8 cellular contexts compared by ENCODE assay signal in the genomic region with DNA sequence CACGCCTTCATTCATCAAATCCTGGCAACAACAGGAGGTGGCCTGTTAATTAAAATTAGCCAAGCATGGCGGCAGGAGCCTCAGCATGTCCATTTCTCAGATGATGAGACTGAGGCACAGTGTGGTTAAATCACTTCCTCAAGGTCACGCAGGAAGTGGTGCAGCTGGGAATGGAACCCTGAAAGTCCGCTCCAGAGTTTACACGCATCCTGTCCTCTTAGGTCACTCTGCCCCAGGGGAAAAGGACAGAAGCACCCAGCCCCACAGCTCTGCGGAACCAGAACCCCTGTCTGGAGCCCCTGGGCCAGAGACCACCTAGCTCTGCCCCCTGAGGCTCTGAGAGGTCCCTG. TPM values are rescaled to one million over a fixed set of nuclear protein-coding genes. Genes with fewer than 3 reads are reported as not detected.
DNase-seq lines count a peak whose midpoint lies in the region; ATAC-seq, FAIRE-seq and TF ChIP-seq lines count a peak whose summit lies in the region.

No MANE protein-coding gene starts in this region.

- H2BK12ac ChIP-seq in mesenchymal stem cell (ENCODE audit: low read length in 2 of 2) = peak overlapping the region in 1 of 2 experiments; percentile 38

- no peak for TF ChIP-seq CTCF in GM12878 (IDR thresholded peaks at IDR 0.05 in 2 of 3, conservative IDR thresholded peaks at IDR 0.05 in 1 of 3; ENCODE audit: control insufficient read depth in 2 of 3, extremely low read depth in 1 of 3, insufficient read depth in 1 of 3, low read depth in 3 of 3, low read length in 3 of 3)
- no peak for TF ChIP-seq CTCF in tibial nerve (IDR thresholded peaks at IDR 0.05)

- no peaks in the 10 kb centered on the region for H4K20me1 ChIP-seq in GM12878 (ENCODE audit: control insufficient read depth, insufficient read depth)

- H4K91ac ChIP-seq in mesenchymal stem cell (ENCODE audit: low read length) = peak overlapping the region; percentile 84

- H3K36me3 ChIP-seq in GM12878 (ENCODE audit: control insufficient read depth in 2 of 2, insufficient read depth in 2 of 2, low read length in 1 of 2) (no peaks in the 10 kb centered on the region), mesenchymal stem cell (ENCODE audit: control insufficient read depth in 1 of 2, insufficient read depth in 2 of 2, low read depth in 1 of 2, low read length in 2 of 2) (no peaks in the 10 kb centered on the region), tibial nerve (no peaks in the 10 kb centered on the region)

- no peak for TF ChIP-seq POLR2A in GM12878 (IDR thresholded peaks at IDR 0.05; ENCODE audit: low read depth, low read length)
- no peak for TF ChIP-seq POLR2A in tibial nerve (IDR thresholded peaks at IDR 0.05)

- H3K4me2 ChIP-seq in GM12878 (ENCODE audit: control insufficient read depth, insufficient read depth) (peak overlapping the region; percentile 76), mesenchymal stem cell (ENCODE audit: low read length, poor library complexity, severe bottlenecking) (no peak overlapping the region)

- POLR2A ChIA-PET in GM12878 (lab: Charles Lee) = interaction anchor here (1.2 kb wide), 1 partner anchor 151 kb away, joined by 3 read pairs; no protein-coding TSS in a partner anchor
- POLR2A ChIA-PET in activated CD4-positive, alpha-beta T cell treated with anti-CD3 and anti-CD28 coated beads, Interleukin-2, amount 10 ng/mL, durations not matched to agents 7 days and 5 days (lab: Charles Lee) = no interaction called here

- no peaks in the 10 kb centered on the region for H3K9me3 ChIP-seq in GM12878 (replicated peaks; ENCODE audit: control insufficient read depth, insufficient read depth, low read length)
- H3K9me3 ChIP-seq in mesenchymal stem cell (ENCODE audit: control insufficient read depth, low read length) = no peaks in the 10 kb centered on the region
- H3K9me3 ChIP-seq in tibial nerve = no peaks in the 10 kb centered on the region

- ATAC-seq in GM12878 = peak; percentile 80

- H3K23ac ChIP-seq in mesenchymal stem cell (ENCODE audit: low read length in 2 of 2) = no peak overlapping the region

- peaks cover 16% of the 10 kb centered on the region for H3K27me3 Mint-ChIP-seq in activated T-helper 2 cell treated with anti-CD3 and anti-CD28 coated beads, Interferon-gamma antibody, Interleukin-2, Interleukin-4, amounts not matched to agents 10 μg/mL and 5 μg/mL and 100 μg/mL, durations not matched to agents 14 hours and 24 hours and 36 hours (ENCODE audit: low read depth)
- peaks cover 26% of the 10 kb centered on the region for H3K27me3 Mint-ChIP-seq in activated CD4-positive, alpha-beta T cell treated with anti-CD3 and anti-CD28 coated beads, Interleukin-2, amount 10 ng/mL, durations not matched to agents 7 days and 5 days

- SMC1A ChIA-PET in GM12878 (lab: Charles Lee; ENCODE audit: uncharacterized antibody, unreplicated experiment) = interaction anchor here (1.0 to 1.3 kb wide), 4 partner anchors 10 to 229 kb away, joined by 3 read pairs; partner anchors contain the start of gene RPL3

- no peak overlapping the region for H3K27ac Mint-ChIP-seq in activated T-helper 2 cell treated with anti-CD3 and anti-CD28 coated beads, Interferon-gamma antibody, Interleukin-2, Interleukin-4, amounts not matched to agents 10 μg/mL and 5 μg/mL and 100 μg/mL, durations not matched to agents 14 hours and 24 hours and 36 hours
- H3K27ac Mint-ChIP-seq in activated CD4-positive, alpha-beta T cell treated with anti-CD3 and anti-CD28 coated beads, Interleukin-2, amount 10 ng/mL, durations not matched to agents 7 days and 5 days = no peak overlapping the region

- no peak overlapping the region for H2BK120ac ChIP-seq in mesenchymal stem cell (ENCODE audit: low read depth, low read length)

- H3K14ac ChIP-seq in mesenchymal stem cell (ENCODE audit: low read length in 2 of 2) = no peak overlapping the region

- RAD21 ChIA-PET in GM12878 (lab: Charles Lee; ENCODE audit: unreplicated experiment) = interaction anchor here (0.6 to 1.9 kb wide), 8 partner anchors 11 to 430 kb away, joined by 3 to 9 read pairs (median 3); no protein-coding TSS in a partner anchor

- peak; percentile 18 for FAIRE-seq in GM12878 (lab: Jason Lieb, UNC)

- H3K79me2 ChIP-seq in GM12878 (ENCODE audit: control insufficient read depth, insufficient read depth, low read length) = no peaks in the 10 kb centered on the region

- H3K4ac ChIP-seq in mesenchymal stem cell (ENCODE audit: low read depth in 1 of 2, low read length in 2 of 2) = peak overlapping the region; percentile 29 to 35

- TF ChIP-seq EP300 in GM12878 (IDR thresholded peaks at IDR 0.05; ENCODE audit: borderline replicate concordance in 1 of 2, control insufficient read depth in 1 of 2, low read depth in 2 of 2, low read length in 2 of 2) (peak in 1 of 2 experiments; percentile 13; a peak in 1 of 4 replicates), tibial nerve (IDR thresholded peaks at IDR 0.05) (no peak)

- CTCF ChIA-PET in GM12878 (lab: Yijun Ruan, JAX) = interaction anchor here (0.6 to 4.2 kb wide), 11 partner anchors 9 to 126 kb away, joined by 3 to 16 read pairs (median 4); no protein-coding TSS in a partner anchor
- CTCF ChIA-PET in activated CD4-positive, alpha-beta T cell treated with anti-CD3 and anti-CD28 coated beads, Interleukin-2, amount 10 ng/mL, durations not matched to agents 7 days and 5 days (lab: Charles Lee) = interaction anchor here (0.9 to 2.3 kb wide), 2 partner anchors 11 to 16 kb away, joined by 3 to 8 read pairs; no protein-coding TSS in a partner anchor

- no peaks in the 10 kb centered on the region for H3K9me3 Mint-ChIP-seq in activated T-helper 2 cell treated with anti-CD3 and anti-CD28 coated beads, Interferon-gamma antibody, Interleukin-2, Interleukin-4, amounts not matched to agents 10 μg/mL and 5 μg/mL and 100 μg/mL, durations not matched to agents 14 hours and 24 hours and 36 hours
- H3K9me3 Mint-ChIP-seq in activated CD4-positive, alpha-beta T cell treated with anti-CD3 and anti-CD28 coated beads, Interleukin-2, amount 10 ng/mL, durations not matched to agents 7 days and 5 days = no peaks in the 10 kb centered on the region

- H3K27me3 ChIP-seq in GM12878 (replicated peaks in 1 of 2; ENCODE audit: control insufficient read depth in 2 of 2, insufficient read depth in 2 of 2, low read length in 1 of 2) (no peaks in the 10 kb centered on the region), mesenchymal stem cell (ENCODE audit: control insufficient read depth in 1 of 2, insufficient read depth in 1 of 2, low read length in 2 of 2) (peaks cover 0 to 51% of the 10 kb centered on the region in 2 experiments), tibial nerve (no peaks in the 10 kb centered on the region)

- 2% methylated on average over 6 of the region's 6 CpGs for WGBS in GM12878 (ENCODE audit: insufficient coverage, insufficient replicate concordance, low lambda C conversion rate, missing lambda C conversion rate)
- 60% methylated on average over 6 of the region's 6 CpGs for WGBS in mesenchymal stem cell
- 57 to 59% methylated on average over 6 of the region's 6 CpGs for WGBS in tibial nerve, 2 donors

- no peaks in the 10 kb centered on the region for H3K79me1 ChIP-seq in mesenchymal stem cell (replicated peaks; ENCODE audit: low read length, poor library complexity, severe bottlenecking)

- H3K27ac ChIP-seq in GM12878 (ENCODE audit: control insufficient read depth, insufficient read depth) (peak overlapping the region; percentile 72), mesenchymal stem cell (ENCODE audit: low read length, poor library complexity, severe bottlenecking) (no peak overlapping the region), tibial nerve (peak overlapping the region; percentile 3 to 75 (median 36))

- peak; percentile 56 for DNase-seq in NOMO-1 treated with DMSO at 0.1 percent for 48 hours (lab: John Stamatoyannopoulos, UW; ENCODE audit: unreplicated experiment)
- DNase-seq in NOMO-1 treated with dmso at 0.1 percent for 144 hours (lab: John Stamatoyannopoulos, UW; ENCODE audit: unreplicated experiment) = no peak
- peak; percentile 48 for DNase-seq in GM12878 (ENCODE audit: low read depth, low spot score)
- DNase-seq in mesenchymal stem cell = peak; percentile 56
- DNase-seq in tibial nerve (ENCODE audit: low spot score in 2 of 2) = peak in 1 of 2 donors; percentile 46
- DNase-seq in activated T-helper 2 cell treated with anti-CD3 and anti-CD28 coated beads, Interferon-gamma antibody, Interleukin-2, Interleukin-4, amounts not matched to agents 10 μg/mL and 5 μg/mL and 100 μg/mL, durations not matched to agents 14 hours and 24 hours and 36 hours (ENCODE audit: low spot score) = no peak
- DNase-seq in activated CD4-positive, alpha-beta T cell treated with anti-CD3 and anti-CD28 coated beads, Interleukin-2, amount 10 ng/mL, durations not matched to agents 7 days and 5 days = no peak
- no peak for DNase-seq in NCI-H2081 (lab: John Stamatoyannopoulos, UW)

- H3K36me3 Mint-ChIP-seq in activated T-helper 2 cell treated with anti-CD3 and anti-CD28 coated beads, Interferon-gamma antibody, Interleukin-2, Interleukin-4, amounts not matched to agents 10 μg/mL and 5 μg/mL and 100 μg/mL, durations not matched to agents 14 hours and 24 hours and 36 hours (ENCODE audit: low read depth) = no peaks in the 10 kb centered on the region
- H3K36me3 Mint-ChIP-seq in activated CD4-positive, alpha-beta T cell treated with anti-CD3 and anti-CD28 coated beads, Interleukin-2, amount 10 ng/mL, durations not matched to agents 7 days and 5 days (ENCODE audit: low read depth) = no peaks in the 10 kb centered on the region

- peak overlapping the region; percentile 80 for H4K8ac ChIP-seq in mesenchymal stem cell (ENCODE audit: low read length)

- H3K9ac ChIP-seq in GM12878 (ENCODE audit: control insufficient read depth, insufficient read depth, low read length) = peak overlapping the region; percentile 47; the same call in 1 of the 2 replicates
- H3K9ac ChIP-seq in mesenchymal stem cell (ENCODE audit: low read length) = no peak overlapping the region

- H3K4me1 Mint-ChIP-seq in activated T-helper 2 cell treated with anti-CD3 and anti-CD28 coated beads, Interferon-gamma antibody, Interleukin-2, Interleukin-4, amounts not matched to agents 10 μg/mL and 5 μg/mL and 100 μg/mL, durations not matched to agents 14 hours and 24 hours and 36 hours (ENCODE audit: low read depth) = peaks cover 3% of the 10 kb centered on the region
- H3K4me1 Mint-ChIP-seq in activated CD4-positive, alpha-beta T cell treated with anti-CD3 and anti-CD28 coated beads, Interleukin-2, amount 10 ng/mL, durations not matched to agents 7 days and 5 days = peaks cover 9% of the 10 kb centered on the region

- no peak overlapping the region; the same call in 1 of the 2 replicates for H3K4me3 ChIP-seq in GM12878
- H3K4me3 ChIP-seq in mesenchymal stem cell (ENCODE audit: insufficient read depth in 1 of 2, low read depth in 1 of 2, low read length in 2 of 2) = no peak overlapping the region
- H3K4me3 ChIP-seq in tibial nerve = peak overlapping the region in 1 of 4 donors; percentile 12

- H3K18ac ChIP-seq in mesenchymal stem cell (ENCODE audit: low read depth in 1 of 2, low read length in 2 of 2) = peak overlapping the region; percentile 57 to 58

- H2AK5ac ChIP-seq in mesenchymal stem cell (ENCODE audit: low read length, severe bottlenecking) = no peak overlapping the region

- no peak for TF ChIP-seq RAD21 in GM12878 (IDR thresholded peaks at IDR 0.05; ENCODE audit: insufficient read depth, low read depth, low read length)

- intact Hi-C loops in GM12878 (cut with micrococcal nuclease; ENCODE audit: unreplicated experiment) = no loop called here
- intact Hi-C loops in activated T-helper 2 cell treated with anti-CD3 and anti-CD28 coated beads, Interferon-gamma antibody, Interleukin-2, Interleukin-4, amounts not matched to agents 10 μg/mL and 5 μg/mL and 100 μg/mL, durations not matched to agents 14 hours and 24 hours and 36 hours (cut with micrococcal nuclease) = no loop called here

- no peak overlapping the region for H3K4me3 Mint-ChIP-seq in activated T-helper 2 cell treated with anti-CD3 and anti-CD28 coated beads, Interferon-gamma antibody, Interleukin-2, Interleukin-4, amounts not matched to agents 10 μg/mL and 5 μg/mL and 100 μg/mL, durations not matched to agents 14 hours and 24 hours and 36 hours (ENCODE audit: low read depth)
- H3K4me3 Mint-ChIP-seq in activated CD4-positive, alpha-beta T cell treated with anti-CD3 and anti-CD28 coated beads, Interleukin-2, amount 10 ng/mL, durations not matched to agents 7 days and 5 days = no peak overlapping the region

- no TSS peak for BruUV-seq in GM12878 (replicated peaks; lab: Mats Ljungman, UMichigan)

- in situ Hi-C loops in GM12878 (cut with MboI) = no loop called here

- H2AFZ ChIP-seq in GM12878 (ENCODE audit: control insufficient read depth, low read depth, low read length) (peak overlapping the region; percentile 41), mesenchymal stem cell (ENCODE audit: low read depth, low read length) (no peak overlapping the region)

- H2BK15ac ChIP-seq in mesenchymal stem cell (ENCODE audit: low read depth, poor library complexity, severe bottlenecking) = no peak overlapping the region

- H3K4me1 ChIP-seq in GM12878 (ENCODE audit: control insufficient read depth, insufficient read depth, low read length) (peaks cover 21% of the 10 kb centered on the region), mesenchymal stem cell (ENCODE audit: control insufficient read depth, insufficient read depth, low read depth, low read length) (peaks cover 41% of the 10 kb centered on the region), tibial nerve (peaks cover 0 to 57% (median 35%) of the 10 kb centered on the region in 4 donors)

- H2BK5ac ChIP-seq in mesenchymal stem cell (ENCODE audit: low read depth, low read length, poor library complexity, severe bottlenecking) = no peak overlapping the region

RNA-seq across cellular contexts. Expression of gene RPL3, which starts 19.6 kb away (rescaled TPM):
- 617 and 660 TPM in 2 replicates for total RNA-seq in GM12878 (2013; cell fraction: nucleolus; rRNA removed)
- total RNA-seq in GM12878 (2014; rRNA removed) (3,609 and 4,063 TPM in 2 replicates), GM12878 (2014; rRNA removed; fragmentation: Illumina TruSeq; extraction: Trizol) (4,008 and 4,055 TPM in 2 replicates), GM12878 (2021) (3,311 and 3,339 TPM in 2 replicates), tibial nerve (1,000 to 10,000 TPM; 1,869 to 2,331 (median 1,970) TPM)
- polyA plus RNA-seq in GM12878 (2011; ENCODE audit: low read depth) = 2,680 TPM
- polyA plus RNA-seq in GM12878 (2011; rRNA removed) (2,932 and 3,630 TPM in 2 replicates), GM12878 (2014; fragmentation: Illumina TruSeq; extraction: Trizol) (2,337 and 3,976 TPM in 2 replicates), GM12878 (2014; fragmentation: Nextera tagmentation; extraction: Ambion mirVana) (1,000 to 10,000 TPM; 4,597 to 6,791 TPM), GM12878 (2014; rRNA removed) (4,251 and 4,350 TPM in 2 replicates), GM12878 (2016; fragmentation: Nextera tagmentation; extraction: Ambion mirVana) (1,000 to 10,000 TPM; 1,534 to 1,710 TPM)
- 4,949 and 6,264 TPM in 2 replicates for polyA plus RNA-seq in GM12878 (2011; cell fraction: cytosol; rRNA removed)
- 2,731 and 2,827 TPM in 2 replicates for polyA plus RNA-seq in GM12878 (2011; cell fraction: nucleus; rRNA removed)
- polyA plus RNA-seq in GM12878 (2012) = 5,254 and 5,686 TPM in 2 replicates
- polyA minus RNA-seq in GM12878 (2011; rRNA and poly(A)+ RNA removed) = 2,132 and 3,515 TPM in 2 replicates
- 930 and 947 TPM in 2 replicates for polyA minus RNA-seq in GM12878 (2011; cell fraction: cytosol; rRNA and poly(A)+ RNA removed)
- 567 and 823 TPM in 2 replicates for polyA minus RNA-seq in GM12878 (2011; cell fraction: nucleus; rRNA and poly(A)+ RNA removed)
- 1,826 TPM for polyA plus RNA-seq in mesenchymal stem cell (2013, experiment 1 of 2)
- 1,787 TPM for polyA plus RNA-seq in mesenchymal stem cell (2013, experiment 2 of 2)
- total RNA-seq in activated T-helper 2 cell treated with anti-CD3 and anti-CD28 coated beads, Interferon-gamma antibody, Interleukin-2, Interleukin-4, amounts not matched to agents 10 μg/mL and 5 μg/mL and 100 μg/mL, durations not matched to agents 14 hours and 24 hours and 36 hours = 2,214 and 2,255 TPM in 2 replicates
- total RNA-seq in activated CD4-positive, alpha-beta T cell treated with anti-CD3 and anti-CD28 coated beads, Interleukin-2, amount 10 ng/mL, durations not matched to agents 7 days and 5 days = 1,000 to 10,000 TPM; 1,621 to 1,780 TPM

RNA-seq across cellular contexts. Expression of gene SYNGR1, which starts 50.0 kb away (rescaled TPM):
- 13.0 and 13.2 TPM in 2 replicates for total RNA-seq in GM12878 (2013; cell fraction: nucleolus; rRNA removed)
- total RNA-seq in GM12878 (2014; rRNA removed) (2.8 and 4.7 TPM in 2 replicates), GM12878 (2014; rRNA removed; fragmentation: Illumina TruSeq; extraction: Trizol) (2.0 and 2.5 TPM in 2 replicates), GM12878 (2021) (6.6 and 6.7 TPM in 2 replicates), tibial nerve (10 to 100 TPM; 21.1 to 32.8 (median 25.5) TPM)
- 1.1 TPM for polyA plus RNA-seq in GM12878 (2011; ENCODE audit: low read depth)
- polyA plus RNA-seq in GM12878 (2011; rRNA removed) (0.33 and 0.87 TPM in 2 replicates), GM12878 (2014; fragmentation: Illumina TruSeq; extraction: Trizol) (0.84 and 2.4 TPM in 2 replicates), GM12878 (2014; fragmentation: Nextera tagmentation; extraction: Ambion mirVana) (1 to 10 TPM; 1.4 to 1.7 TPM), GM12878 (2014; rRNA removed) (8.3 and 9.2 TPM in 2 replicates), GM12878 (2016; fragmentation: Nextera tagmentation; extraction: Ambion mirVana) (1 to 10 TPM; 5.7 to 6.2 TPM)
- 1.1 and 2.2 TPM in 2 replicates for polyA plus RNA-seq in GM12878 (2011; cell fraction: cytosol; rRNA removed)
- polyA plus RNA-seq in GM12878 (2011; cell fraction: nucleus; rRNA removed) = 1.8 and 3.1 TPM in 2 replicates
- polyA plus RNA-seq in GM12878 (2012) = 1.4 and 2.9 TPM in 2 replicates
- 0.52 and 1.8 TPM in 2 replicates for polyA minus RNA-seq in GM12878 (2011; rRNA and poly(A)+ RNA removed)
- not detected in 2 replicates for polyA minus RNA-seq in GM12878 (2011; cell fraction: cytosol; rRNA and poly(A)+ RNA removed)
- 0.19 and 0.97 TPM in 2 replicates for polyA minus RNA-seq in GM12878 (2011; cell fraction: nucleus; rRNA and poly(A)+ RNA removed)
- 22.3 TPM for polyA plus RNA-seq in mesenchymal stem cell (2013, experiment 1 of 2)
- polyA plus RNA-seq in mesenchymal stem cell (2013, experiment 2 of 2) = 22.9 TPM
- total RNA-seq in activated T-helper 2 cell treated with anti-CD3 and anti-CD28 coated beads, Interferon-gamma antibody, Interleukin-2, Interleukin-4, amounts not matched to agents 10 μg/mL and 5 μg/mL and 100 μg/mL, durations not matched to agents 14 hours and 24 hours and 36 hours = not detected in 2 replicates
- total RNA-seq in activated CD4-positive, alpha-beta T cell treated with anti-CD3 and anti-CD28 coated beads, Interleukin-2, amount 10 ng/mL, durations not matched to agents 7 days and 5 days = under 1 TPM; 0.42 to 0.77 TPM

RNA-seq across cellular contexts. Expression of gene PDGFB, which starts 55.0 kb away (rescaled TPM):
- total RNA-seq in GM12878 (2013; cell fraction: nucleolus; rRNA removed) = not detected in 2 replicates
- total RNA-seq in GM12878 (2014; rRNA removed) (0.56 and 1.0 TPM in 2 replicates), GM12878 (2014; rRNA removed; fragmentation: Illumina TruSeq; extraction: Trizol) (0.46 and 0.58 TPM in 2 replicates), GM12878 (2021) (0.98 and 1.1 TPM in 2 replicates), tibial nerve (10 to 100 TPM in 2 of 4 donors, 1 to 10 TPM in 2; 7.5 to 22.2 (median 10.2) TPM)
- 0.25 TPM for polyA plus RNA-seq in GM12878 (2011; ENCODE audit: low read depth)
- polyA plus RNA-seq in GM12878 (2011; rRNA removed) (not detected in 2 replicates), GM12878 (2014; fragmentation: Illumina TruSeq; extraction: Trizol) (0.29 and 0.57 TPM in 2 replicates), GM12878 (2014; fragmentation: Nextera tagmentation; extraction: Ambion mirVana) (under 1 TPM; 0.13 to 0.19 TPM), GM12878 (2014; rRNA removed) (0.76 and 0.91 TPM in 2 replicates), GM12878 (2016; fragmentation: Nextera tagmentation; extraction: Ambion mirVana) (under 1 TPM; 0.23 to 0.24 TPM)
- 0.07 TPM in 1 of 2 replicates, not detected in the other for polyA plus RNA-seq in GM12878 (2011; cell fraction: cytosol; rRNA removed)
- polyA plus RNA-seq in GM12878 (2011; cell fraction: nucleus; rRNA removed) = 0.09 and 0.19 TPM in 2 replicates
- 0.39 and 1.6 TPM in 2 replicates for polyA plus RNA-seq in GM12878 (2012)
- polyA minus RNA-seq in GM12878 (2011; rRNA and poly(A)+ RNA removed) = not detected in 2 replicates
- polyA minus RNA-seq in GM12878 (2011; cell fraction: cytosol; rRNA and poly(A)+ RNA removed) = not detected in 2 replicates
- polyA minus RNA-seq in GM12878 (2011; cell fraction: nucleus; rRNA and poly(A)+ RNA removed) = not detected in 2 replicates
- 3.4 TPM for polyA plus RNA-seq in mesenchymal stem cell (2013, experiment 1 of 2)
- polyA plus RNA-seq in mesenchymal stem cell (2013, experiment 2 of 2) = 3.6 TPM
- 3.3 and 4.2 TPM in 2 replicates for total RNA-seq in activated T-helper 2 cell treated with anti-CD3 and anti-CD28 coated beads, Interferon-gamma antibody, Interleukin-2, Interleukin-4, amounts not matched to agents 10 μg/mL and 5 μg/mL and 100 μg/mL, durations not matched to agents 14 hours and 24 hours and 36 hours
- total RNA-seq in activated CD4-positive, alpha-beta T cell treated with anti-CD3 and anti-CD28 coated beads, Interleukin-2, amount 10 ng/mL, durations not matched to agents 7 days and 5 days = 1 to 10 TPM in 1 of 2 experiments, under 1 TPM in 1; 0.89 to 1.1 TPM

Comparison
In these comparisons a context has a peak if more than half of its experiments do, and no peak if none do; other contexts are left out.
1. DNase-seq: peak in NOMO-1 treated with DMSO at 0.1 percent for 48 hours (single experiment), GM12878 (single experiment) and mesenchymal stem cell (single experiment); none in NOMO-1 treated with dmso at 0.1 percent for 144 hours (single experiment), activated T-helper 2 cell treated with anti-CD3 and anti-CD28 coated beads, Interferon-gamma antibody, Interleukin-2, Interleukin-4, amounts not matched to agents 10 μg/mL and 5 μg/mL and 100 μg/mL, durations not matched to agents 14 hours and 24 hours and 36 hours (single experiment), activated CD4-positive, alpha-beta T cell treated with anti-CD3 and anti-CD28 coated beads, Interleukin-2, amount 10 ng/mL, durations not matched to agents 7 days and 5 days (single experiment) and NCI-H2081 (0 of 2).